Comparison of ENCODE assay signal across 17 cellular contexts in the genomic region with DNA sequence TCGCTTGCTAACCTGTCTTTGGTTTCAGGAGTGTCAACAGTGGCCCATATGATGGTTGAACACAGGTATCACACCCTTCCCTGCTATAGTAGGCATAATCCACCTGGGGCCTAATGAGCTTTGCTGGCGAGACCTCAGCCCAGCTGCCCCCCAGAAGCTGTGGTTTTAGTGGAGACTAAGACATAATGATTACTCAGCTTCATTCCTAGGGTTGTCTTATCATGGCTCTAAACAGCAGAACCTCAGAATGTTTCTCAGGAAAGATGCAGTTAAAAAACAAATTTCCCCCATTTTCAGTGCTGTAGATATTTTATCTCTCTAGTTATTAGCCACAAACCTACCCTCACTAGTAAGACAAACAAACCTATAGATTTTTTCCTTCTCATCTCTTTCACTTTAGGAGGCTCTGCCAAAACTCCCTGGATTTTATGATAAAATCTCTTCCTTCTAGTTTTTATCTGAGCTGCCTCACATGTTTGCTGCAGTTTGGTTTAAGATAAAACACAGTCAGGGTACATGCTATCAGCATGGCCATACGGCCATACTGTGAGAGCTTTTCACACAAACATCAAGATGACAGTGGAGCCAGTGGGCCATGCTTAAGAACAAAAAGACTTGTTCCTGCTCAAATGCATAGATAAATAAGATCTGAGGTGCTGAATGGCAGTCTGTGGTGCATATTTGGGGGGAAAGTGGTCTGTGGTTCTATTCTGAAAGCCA.
A peak's percentile ranks its signal among the peaks of the same experiment; 100 is the strongest.
DNase-seq lines count a peak whose midpoint lies in the region; ATAC-seq and TF ChIP-seq lines count a peak whose summit lies in the region.
"Had no signal": no experiment of that assay in that cellular context is flagged by ENCODE, and none has a peak within 500 bp of the region (broad histone marks: within the 10 kb centered on the region; RNA-seq: fewer than 3 reads in every experiment).

No MANE protein-coding gene starts in this region.

- intact Hi-C loops in activated CD4-positive, alpha-beta T cell treated with anti-CD3 and anti-CD28 coated beads for 36 hours (cut with DNase I, micrococcal nuclease) = loop anchor here in 1 of 2 experiments (10.0 kb wide), 1 partner anchor 873 kb away; no protein-coding TSS in a partner anchor

- no peak for TF ChIP-seq CTCF in progenitor cell of endocrine pancreas (IDR thresholded peaks at IDR 0.05; ENCODE audit: unreplicated experiment)

- H3K9me3 Mint-ChIP-seq in activated CD4-positive, alpha-beta T cell treated with anti-CD3 and anti-CD28 coated beads for 36 hours (ENCODE audit: low read depth) = no peaks in the 10 kb centered on the region
- H3K9me3 Mint-ChIP-seq in progenitor cell of endocrine pancreas (ENCODE audit: low read depth) = peaks cover 8% of the 10 kb centered on the region
- no peaks in the 10 kb centered on the region for H3K9me3 Mint-ChIP-seq in naive thymus-derived CD8-positive, alpha-beta T cell
- H3K9me3 Mint-ChIP-seq: naive B cell had no signal

- H3K27me3 Mint-ChIP-seq in activated CD4-positive, alpha-beta T cell treated with anti-CD3 and anti-CD28 coated beads for 36 hours = no peaks in the 10 kb centered on the region
- H3K27me3 Mint-ChIP-seq in progenitor cell of endocrine pancreas = no peaks in the 10 kb centered on the region
- no peaks in the 10 kb centered on the region for H3K27me3 Mint-ChIP-seq in naive thymus-derived CD8-positive, alpha-beta T cell
- H3K27me3 Mint-ChIP-seq: naive B cell had no signal

- peaks cover 83% of the 10 kb centered on the region for H3K4me1 Mint-ChIP-seq in activated CD4-positive, alpha-beta T cell treated with anti-CD3 and anti-CD28 coated beads for 36 hours
- H3K4me1 Mint-ChIP-seq in progenitor cell of endocrine pancreas (ENCODE audit: low read depth) = peaks cover 56% of the 10 kb centered on the region
- peaks cover 22 to 63% (median 55%) of the 10 kb centered on the region in 4 donors for H3K4me1 Mint-ChIP-seq in naive thymus-derived CD8-positive, alpha-beta T cell

- no peak for ATAC-seq in activated CD4-positive, alpha-beta T cell treated with anti-CD3 and anti-CD28 coated beads for 36 hours
- ATAC-seq in naive thymus-derived CD8-positive, alpha-beta T cell = no peak
- ATAC-seq in GM19395 (IDR thresholded peaks at IDR 0.05; ENCODE audit: unreplicated experiment) = no peak
- ATAC-seq: heart left ventricle, psoas muscle had no signal

- CTCF ChIA-PET in activated CD4-positive, alpha-beta T cell treated with anti-CD3 and anti-CD28 coated beads for 36 hours (lab: Charles Lee) = interaction anchor here (0.7 to 1.2 kb wide), 2 partner anchors 20 to 123 kb away, joined by 3 to 4 read pairs; no protein-coding TSS in a partner anchor

- H3K36me3 Mint-ChIP-seq in activated CD4-positive, alpha-beta T cell treated with anti-CD3 and anti-CD28 coated beads for 36 hours (ENCODE audit: low read depth) = peaks cover 5% of the 10 kb centered on the region
- peaks cover 14% of the 10 kb centered on the region for H3K36me3 Mint-ChIP-seq in progenitor cell of endocrine pancreas (ENCODE audit: insufficient read depth)
- H3K36me3 Mint-ChIP-seq in naive thymus-derived CD8-positive, alpha-beta T cell = no peaks in the 10 kb centered on the region
- H3K36me3 Mint-ChIP-seq: naive B cell had no signal

- POLR2A ChIA-PET in activated CD4-positive, alpha-beta T cell treated with anti-CD3 and anti-CD28 coated beads for 36 hours (lab: Charles Lee) = no interaction called here
- POLR2A ChIA-PET in naive thymus-derived CD8-positive, alpha-beta T cell (lab: Charles Lee) = interaction anchor here (1.0 kb wide), 1 partner anchor 91 kb away, joined by 3 read pairs; a partner anchor contains a TSS

- no peak overlapping the region for H3K4me3 Mint-ChIP-seq in activated CD4-positive, alpha-beta T cell treated with anti-CD3 and anti-CD28 coated beads for 36 hours
- H3K4me3 Mint-ChIP-seq in progenitor cell of endocrine pancreas (ENCODE audit: low read depth) = no peak overlapping the region
- H3K4me3 Mint-ChIP-seq in naive thymus-derived CD8-positive, alpha-beta T cell = no peak overlapping the region
- H3K4me3 Mint-ChIP-seq: naive B cell had no signal

- no peak for DNase-seq in activated CD4-positive, alpha-beta T cell treated with anti-CD3 and anti-CD28 coated beads for 36 hours
- no peak for DNase-seq in activated CD4-positive, alpha-beta T cell treated with anti-CD3 and anti-CD28 coated beads for 48 hours
- DNase-seq in OCI-M2 (lab: John Stamatoyannopoulos, UW; ENCODE audit: unreplicated experiment) = peak; percentile 36
- peak; percentile 27 for DNase-seq in astrocyte of the hippocampus (ENCODE audit: low read depth, low spot score)
- no peak for DNase-seq in progenitor cell of endocrine pancreas (ENCODE audit: low spot score, unreplicated experiment)
- no peak for DNase-seq in naive thymus-derived CD8-positive, alpha-beta T cell
- no peak for DNase-seq in stimulated activated CD4-positive, alpha-beta T cell treated with anti-CD3 and anti-CD28 coated beads, Interleukin-4, amount 100 ng/mL, for 4 hours
- DNase-seq: 8988T; activated CD4-positive, alpha-beta T cell treated with anti-CD3 and anti-CD28 coated beads for 4 hours; BE2C; heart left ventricle; Kasumi-1; naive B cell; NCI-H1105 treated with DMSO at 0.1 percent for 48 hours; NCI-H524 treated with DMSO at 0.1 percent for 48 hours; psoas muscle had no signal

- peak overlapping the region; percentile 78 for H3K27ac Mint-ChIP-seq in activated CD4-positive, alpha-beta T cell treated with anti-CD3 and anti-CD28 coated beads for 36 hours
- H3K27ac Mint-ChIP-seq in progenitor cell of endocrine pancreas = peak overlapping the region; percentile 73
- peak overlapping the region in 2 of 10 donors; percentile 53 to 58 for H3K27ac Mint-ChIP-seq in naive thymus-derived CD8-positive, alpha-beta T cell

Comparison
In these comparisons a context has a peak if more than half of its experiments do, and no peak if none do; other contexts are left out.
1. DNase-seq: peak in OCI-M2 (single experiment) and astrocyte of the hippocampus (single experiment); none in activated CD4-positive, alpha-beta T cell treated with anti-CD3 and anti-CD28 coated beads for 36 hours (single experiment), activated CD4-positive, alpha-beta T cell treated with anti-CD3 and anti-CD28 coated beads for 48 hours (single experiment), progenitor cell of endocrine pancreas (single experiment), naive thymus-derived CD8-positive, alpha-beta T cell (0 of 10) and stimulated activated CD4-positive, alpha-beta T cell treated with anti-CD3 and anti-CD28 coated beads, Interleukin-4, amount 100 ng/mL, for 4 hours (0 of 2).